Comparison of ENCODE assay signal across 18 cellular contexts in the genomic region with DNA sequence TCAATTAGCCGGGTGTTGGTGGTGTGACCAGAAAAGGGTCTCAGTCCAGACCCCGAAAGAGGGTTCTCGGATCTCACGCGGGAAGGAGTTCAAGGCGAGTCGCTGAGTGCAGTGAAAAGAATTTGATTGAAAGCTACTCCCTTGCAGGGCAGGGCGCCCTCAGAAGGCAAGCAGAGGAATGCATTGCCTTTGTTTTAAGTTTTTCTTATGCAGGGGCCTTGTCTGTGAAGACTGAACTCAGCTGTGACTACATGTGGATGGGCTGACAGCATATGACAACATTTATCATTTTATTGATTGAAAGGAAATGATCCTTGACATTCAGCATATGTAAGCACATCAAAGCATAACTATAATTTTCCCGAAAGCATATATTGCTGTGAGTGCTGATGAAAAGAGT. TPM values are rescaled to one million over a fixed set of nuclear protein-coding genes. Genes with fewer than 3 reads are reported as not detected.
DNase-seq lines count a peak whose midpoint lies in the region; TF ChIP-seq lines count a peak whose summit lies in the region.
"Had no signal": no experiment of that assay in that cellular context is flagged by ENCODE, and none has a peak within 500 bp of the region (broad histone marks: within the 10 kb centered on the region; RNA-seq: fewer than 3 reads in every experiment).

No MANE protein-coding gene starts in this region.

- CTCF ChIA-PET in activated CD4-positive, alpha-beta memory T cell treated with anti-CD3 and anti-CD28 coated beads for 36 hours (lab: Charles Lee): interaction anchor here (1.3 kb wide), 1 partner anchor 66 kb away, joined by 4 read pairs; no protein-coding TSS in a partner anchor

- DNase-seq in H7 (peak; percentile 72), WERI-Rb-1 (no peak), kidney epithelial cell (ENCODE audit: low read depth) (no peak), putamen (ENCODE audit: low spot score) (no peak), HT-29 (ENCODE audit: low spot score) (no peak), NCI-H2227 treated with DMSO at 0.1 percent for 48 hours (lab: John Stamatoyannopoulos, UW) (no peak)
- DNase-seq in activated CD4-positive, alpha-beta memory T cell treated with anti-CD3 and anti-CD28 coated beads for 36 hours: no peak
- DNase-seq: activated T-cell treated with anti-CD3 and anti-CD28 coated beads, Interleukin-2, amount 50 U/mL, for 1 hour; mucosa of descending colon; NCI-H1092; stimulated activated CD4-positive, alpha-beta T cell treated with anti-CD3 and anti-CD28 coated beads, Interleukin-15, amount 100 ng/mL, for 24 hours; SW 1271 had no signal

- peaks cover 5% of the 10 kb centered on the region for H3K27me3 ChIP-seq in H7 (ENCODE audit: control insufficient read depth, insufficient read depth, low read length)
- no peaks in the 10 kb centered on the region for H3K27me3 ChIP-seq in WERI-Rb-1 (ENCODE audit: insufficient read depth, low read depth, severe bottlenecking)
- H3K27me3 ChIP-seq in kidney epithelial cell (ENCODE audit: control insufficient read depth, insufficient read depth, low read length): no peaks in the 10 kb centered on the region

- no peaks in the 10 kb centered on the region for H3K36me3 Mint-ChIP-seq in activated CD4-positive, alpha-beta memory T cell treated with anti-CD3 and anti-CD28 coated beads for 36 hours

- intact Hi-C loops in activated CD4-positive, alpha-beta memory T cell treated with anti-CD3 and anti-CD28 coated beads for 36 hours (cut with micrococcal nuclease): loop anchor here (10.0 kb wide), 2 partner anchors 295 to 915 kb away; a partner anchor contains a TSS

- no peaks in the 10 kb centered on the region for H3K9me3 ChIP-seq in WERI-Rb-1 (ENCODE audit: severe bottlenecking)
- H3K9me3 ChIP-seq: mucosa of descending colon, prostate gland had no signal

- H3K36me3 ChIP-seq in H7 (replicated peaks; ENCODE audit: control insufficient read depth, insufficient read depth, low read length) (no peaks in the 10 kb centered on the region), WERI-Rb-1 (no peaks in the 10 kb centered on the region), kidney epithelial cell (ENCODE audit: control insufficient read depth, insufficient read depth, low read length) (no peaks in the 10 kb centered on the region)
- H3K36me3 ChIP-seq: prostate gland had no signal

- H3K27ac ChIP-seq in C4-2B (no peak overlapping the region), WERI-Rb-1 (no peak overlapping the region)
- H3K27ac ChIP-seq: prostate gland had no signal

- peaks cover 2% of the 10 kb centered on the region for H3K4me1 Mint-ChIP-seq in activated CD4-positive, alpha-beta memory T cell treated with anti-CD3 and anti-CD28 coated beads for 36 hours (ENCODE audit: low read depth)

- H3K27ac Mint-ChIP-seq in activated CD4-positive, alpha-beta memory T cell treated with anti-CD3 and anti-CD28 coated beads for 36 hours: no peak overlapping the region
- H3K27ac Mint-ChIP-seq: B cell had no signal

- H3K27me3 Mint-ChIP-seq in activated CD4-positive, alpha-beta memory T cell treated with anti-CD3 and anti-CD28 coated beads for 36 hours: peaks cover 2% of the 10 kb centered on the region

- H3K4me3 Mint-ChIP-seq in activated CD4-positive, alpha-beta memory T cell treated with anti-CD3 and anti-CD28 coated beads for 36 hours: no peak overlapping the region
- H3K4me3 Mint-ChIP-seq: B cell had no signal

- TF ChIP-seq CTCF in C4-2B (conservative IDR thresholded peaks at IDR 0.05) (peak; percentile 25), WERI-Rb-1 (IDR thresholded peaks at IDR 0.05; ENCODE audit: low read depth, low read length) (peak; percentile 33; the same call in 1 of the 2 replicates), kidney epithelial cell (IDR thresholded peaks at IDR 0.05; ENCODE audit: insufficient read depth, low read length, poor library complexity, severe bottlenecking) (peak; percentile 22)

- H3K4me3 ChIP-seq in H7 (ENCODE audit: insufficient read depth, low read depth, low read length) (no peak overlapping the region), WERI-Rb-1 (ENCODE audit: low read depth, low read length) (no peak overlapping the region), kidney epithelial cell (ENCODE audit: low read depth, low read length) (no peak overlapping the region)
- H3K4me3 ChIP-seq: mucosa of descending colon, prostate gland had no signal

- H3K9me3 Mint-ChIP-seq in activated CD4-positive, alpha-beta memory T cell treated with anti-CD3 and anti-CD28 coated beads for 36 hours: no peaks in the 10 kb centered on the region

- POLR2A ChIA-PET in activated CD4-positive, alpha-beta memory T cell treated with anti-CD3 and anti-CD28 coated beads for 36 hours (lab: Charles Lee): no interaction called here

RNA-seq across cellular contexts. Expression of a gene that starts 11.8 kb away (rescaled TPM):
- 0.21 TPM in 1 of 2 replicates, not detected in the other for total RNA-seq in H7 (2014; rRNA removed; shearing (Covaris generic))
- total RNA-seq in kidney epithelial cell: not detected in 2 replicates
- not detected for total RNA-seq in activated CD4-positive, alpha-beta memory T cell treated with anti-CD3 and anti-CD28 coated beads for 36 hours
- not detected in 2 replicates for total RNA-seq in HT-29 (2014; rRNA removed; shearing (Covaris generic))
- total RNA-seq: B cell, epithelial cell of proximal tubule, HT1080 had no signal

RNA-seq across cellular contexts. Expression of a gene that starts 30.2 kb away (rescaled TPM):
- total RNA-seq in H7 (2014; rRNA removed; shearing (Covaris generic)): 0.18 and 0.21 TPM in 2 replicates
- total RNA-seq in kidney epithelial cell: not detected in 2 replicates
- not detected for total RNA-seq in activated CD4-positive, alpha-beta memory T cell treated with anti-CD3 and anti-CD28 coated beads for 36 hours
- total RNA-seq in HT-29 (2014; rRNA removed; shearing (Covaris generic)): not detected in 2 replicates
- total RNA-seq: B cell, epithelial cell of proximal tubule had no signal

RNA-seq across cellular contexts. Expression of a gene that starts 59.7 kb away (rescaled TPM):
- not detected in 2 replicates for total RNA-seq in H7 (2014; rRNA removed; shearing (Covaris generic))
- total RNA-seq in kidney epithelial cell: 0.07 and 0.42 TPM in 2 replicates
- under 1 TPM; 0.24 to 0.31 TPM for total RNA-seq in activated CD4-positive, alpha-beta memory T cell treated with anti-CD3 and anti-CD28 coated beads for 36 hours
- total RNA-seq in HT-29 (2014; rRNA removed; shearing (Covaris generic)): 0.08 TPM in 1 of 2 replicates, not detected in the other
- total RNA-seq: epithelial cell of proximal tubule, HT1080, prostate gland, subcutaneous adipose tissue had no signal
